1 cellular context compared by ENCODE assay signal in genomic region chr4:128606173-128606572, GRCh38.
A peak's percentile ranks its signal among the peaks of the same experiment; 100 is the strongest.
TF ChIP-seq lines count a peak whose summit lies in the region.

No MANE protein-coding gene starts in this region.

TF ChIP-seq in SK-N-SH, 30 proteins besides CTCF, POLR2A, EP300 and RAD21 (continued from another document):
- TF ChIP-seq PBX3 (IDR thresholded peaks at IDR 0.05) (peak; percentile 95), ZBTB33 (IDR thresholded peaks at IDR 0.05; ENCODE audit: borderline replicate concordance, low read depth) (0 out of 2 replicates have a peak, but pooled peaks have one; percentile 35), TEAD4 (IDR thresholded peaks at IDR 0.05; ENCODE audit: borderline replicate concordance, insufficient read depth) (0 out of 2 replicates have a peak, but pooled peaks have one; percentile 61), MEF2A (IDR thresholded peaks at IDR 0.05; ENCODE audit: borderline replicate concordance, low read depth) (no peak), SMC3 (IDR thresholded peaks at IDR 0.05; ENCODE audit: low read depth, low read length) (no peak), RFX5 (IDR thresholded peaks at IDR 0.05; ENCODE audit: low read length) (no peak), FOSL2 (IDR thresholded peaks at IDR 0.05; ENCODE audit: borderline replicate concordance, low read depth) (peak; percentile 80), NFIC (IDR thresholded peaks at IDR 0.05; ENCODE audit: borderline replicate concordance) (peak; percentile 86), GATA2 (CRISPR knock-in tag; IDR thresholded peaks at IDR 0.05) (no peak), TCF12 (IDR thresholded peaks at IDR 0.05) (peak; percentile 74), EZH2phosphoT487 (IDR thresholded peaks at IDR 0.05; ENCODE audit: borderline replicate concordance, low read depth) (no peak), RCOR1 (IDR thresholded peaks at IDR 0.05; ENCODE audit: low read length) (no peak), NRF1 (IDR thresholded peaks at IDR 0.05; ENCODE audit: low read depth, low read length) (no peak), IRF3 (IDR thresholded peaks at IDR 0.05; ENCODE audit: low read depth, low read length) (no peak), JUND (IDR thresholded peaks at IDR 0.05) (peak; percentile 73), USF1 (IDR thresholded peaks at IDR 0.05; ENCODE audit: borderline replicate concordance, low read depth) (no peak), FOXJ3 (CRISPR knock-in tag; IDR thresholded peaks at IDR 0.05) (no peak), TAF1 (IDR thresholded peaks at IDR 0.05; ENCODE audit: borderline replicate concordance, low read depth, low read length) (no peak), RXRA (IDR thresholded peaks at IDR 0.05; ENCODE audit: borderline replicate concordance, low read depth) (peak; percentile 76; the same call in 1 of the 2 replicates), POLR2AphosphoS5 (IDR thresholded peaks at IDR 0.05; ENCODE audit: low read depth, low read length) (peak; percentile 29; the same call in 1 of the 2 replicates), YY1 (IDR thresholded peaks at IDR 0.05; ENCODE audit: low read depth) (no peak), FOXM1 (IDR thresholded peaks at IDR 0.05; ENCODE audit: low read depth) (no peak), MAX (IDR thresholded peaks at IDR 0.05; ENCODE audit: low read depth) (peak; percentile 25; the same call in 1 of the 2 replicates), MXI1 (IDR thresholded peaks at IDR 0.05; ENCODE audit: low read depth, low read length) (no peak), CHD2 (IDR thresholded peaks at IDR 0.05; ENCODE audit: low read length, partially characterized antibody) (no peak), REST (IDR thresholded peaks at IDR 0.05; ENCODE audit: low read depth, low read length) (no peak), ELF1 (IDR thresholded peaks at IDR 0.05) (no peak), GABPA (IDR thresholded peaks at IDR 0.05; ENCODE audit: low read depth) (no peak), SIN3A (IDR thresholded peaks at IDR 0.05; ENCODE audit: borderline replicate concordance, low read depth, low read length) (peak; percentile 47; the same call in 1 of the 2 replicates)
